1 cellular context compared by ENCODE assay signal in genomic region chr4:139453041-139453370, GRCh38.
TF ChIP-seq lines count a peak whose summit lies in the region.

No MANE protein-coding gene starts in this region.

TF ChIP-seq in HepG2, 621 proteins besides CTCF, POLR2A, EP300 and RAD21 (continued from another document):
- TF ChIP-seq AKNA (CRISPR knock-in tag; IDR thresholded peaks at IDR 0.05; ENCODE audit: borderline replicate concordance) (no peak), ZNF143 (CRISPR knock-in tag; IDR thresholded peaks at IDR 0.05) (no peak), ZBTB1 (CRISPR knock-in tag; IDR thresholded peaks at IDR 0.05; ENCODE audit: borderline replicate concordance) (no peak), PAX8 (CRISPR knock-in tag; IDR thresholded peaks at IDR 0.05; ENCODE audit: borderline replicate concordance) (no peak), HINFP (CRISPR knock-in tag; IDR thresholded peaks at IDR 0.05; ENCODE audit: low read depth) (no peak), ZNF280B (CRISPR knock-in tag; IDR thresholded peaks at IDR 0.05; ENCODE audit: borderline replicate concordance) (no peak), ZNF121 (CRISPR knock-in tag; IDR thresholded peaks at IDR 0.05) (no peak)
- TF ChIP-seq, protein P1, sequence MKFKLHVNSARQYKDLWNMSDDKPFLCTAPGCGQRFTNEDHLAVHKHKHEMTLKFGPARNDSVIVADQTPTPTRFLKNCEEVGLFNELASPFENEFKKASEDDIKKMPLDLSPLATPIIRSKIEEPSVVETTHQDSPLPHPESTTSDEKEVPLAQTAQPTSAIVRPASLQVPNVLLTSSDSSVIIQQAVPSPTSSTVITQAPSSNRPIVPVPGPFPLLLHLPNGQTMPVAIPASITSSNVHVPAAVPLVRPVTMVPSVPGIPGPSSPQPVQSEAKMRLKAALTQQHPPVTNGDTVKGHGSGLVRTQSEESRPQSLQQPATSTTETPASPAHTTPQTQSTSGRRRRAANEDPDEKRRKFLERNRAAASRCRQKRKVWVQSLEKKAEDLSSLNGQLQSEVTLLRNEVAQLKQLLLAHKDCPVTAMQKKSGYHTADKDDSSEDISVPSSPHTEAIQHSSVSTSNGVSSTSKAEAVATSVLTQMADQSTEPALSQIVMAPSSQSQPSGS (CRISPR knock-in tag; IDR thresholded peaks at IDR 0.05): no peak
